Comparison of ENCODE assay signal across 11 cellular contexts in the genomic region with DNA sequence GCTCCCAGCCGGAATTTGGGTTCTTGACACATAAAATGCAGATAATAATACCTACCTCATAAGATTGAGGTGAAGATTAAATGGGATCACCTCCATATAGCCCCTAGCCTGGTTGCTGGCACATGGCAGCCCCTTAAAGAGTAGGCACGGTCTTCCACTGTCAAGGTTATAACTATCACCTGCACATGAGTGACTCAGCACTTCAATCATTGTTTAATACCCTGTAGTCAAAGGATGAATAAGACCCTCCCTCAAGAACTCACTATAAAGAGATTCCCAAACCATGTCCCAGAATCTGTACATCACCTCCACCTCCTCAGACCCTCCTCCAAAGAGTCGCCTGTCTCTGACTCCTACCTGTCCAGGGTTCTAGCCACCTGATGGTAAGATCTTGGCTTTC. TPM values are rescaled to one million over a fixed set of nuclear protein-coding genes. Genes with fewer than 3 reads are reported as not detected.
DNase-seq lines count a peak whose midpoint lies in the region; ATAC-seq and TF ChIP-seq lines count a peak whose summit lies in the region.
"Had no signal": no experiment of that assay in that cellular context is flagged by ENCODE, and none has a peak within 500 bp of the region (broad histone marks: within the 10 kb centered on the region; RNA-seq: fewer than 3 reads in every experiment).

No MANE protein-coding gene starts in this region.

- H3K4me3 Mint-ChIP-seq in activated CD8-positive, alpha-beta T cell treated with anti-CD3 and anti-CD28 coated beads for 36 hours = no peak overlapping the region
- no peak overlapping the region for H3K4me3 Mint-ChIP-seq in activated CD8-positive, alpha-beta T cell treated with anti-CD3 and anti-CD28 coated beads, Interleukin-2, amount 10 ng/mL, durations not matched to agents 7 days and 5 days
- H3K4me3 Mint-ChIP-seq in effector memory CD8-positive, alpha-beta T cell = no peak overlapping the region

- no peaks in the 10 kb centered on the region for H3K9me3 Mint-ChIP-seq in activated CD8-positive, alpha-beta T cell treated with anti-CD3 and anti-CD28 coated beads for 36 hours
- no peaks in the 10 kb centered on the region for H3K9me3 Mint-ChIP-seq in activated CD8-positive, alpha-beta T cell treated with anti-CD3 and anti-CD28 coated beads, Interleukin-2, amount 10 ng/mL, durations not matched to agents 7 days and 5 days (ENCODE audit: insufficient read depth)
- H3K9me3 Mint-ChIP-seq in effector memory CD8-positive, alpha-beta T cell = no peaks in the 10 kb centered on the region

- POLR2A ChIA-PET in activated CD8-positive, alpha-beta T cell treated with anti-CD3 and anti-CD28 coated beads for 36 hours (lab: Charles Lee) = interaction anchor here (1.0 to 3.9 kb wide), 4 partner anchors 9 to 12 kb away, joined by 3 to 30 read pairs (median 14); no protein-coding TSS in a partner anchor
- POLR2A ChIA-PET in activated CD8-positive, alpha-beta T cell treated with anti-CD3 and anti-CD28 coated beads, Interleukin-2, amount 10 ng/mL, durations not matched to agents 7 days and 5 days (lab: Charles Lee) = interaction anchor here (1.1 kb wide), 1 partner anchor 19 kb away, joined by 3 read pairs; no protein-coding TSS in a partner anchor

- H3K9me3 ChIP-seq in subcutaneous abdominal adipose tissue (ENCODE audit: control insufficient read depth in 5 of 5, low read length in 5 of 5) (no peaks in the 10 kb centered on the region), Peyer's patch (no peaks in the 10 kb centered on the region)
- H3K9me3 ChIP-seq: HAP-1, mucosa of descending colon had no signal

- peaks cover 29 to 79% (median 58%) of the 10 kb centered on the region in 5 donors for H3K4me1 ChIP-seq in subcutaneous abdominal adipose tissue (ENCODE audit: control insufficient read depth in 5 of 5, insufficient read depth in 5 of 5, low read length in 5 of 5)
- H3K4me1 ChIP-seq in Peyer's patch = peaks cover 10 to 42% (median 14%) of the 10 kb centered on the region in 4 donors

- no peaks in the 10 kb centered on the region for H3K36me3 Mint-ChIP-seq in activated CD8-positive, alpha-beta T cell treated with anti-CD3 and anti-CD28 coated beads for 36 hours (ENCODE audit: low read depth)
- no peaks in the 10 kb centered on the region for H3K36me3 Mint-ChIP-seq in activated CD8-positive, alpha-beta T cell treated with anti-CD3 and anti-CD28 coated beads, Interleukin-2, amount 10 ng/mL, durations not matched to agents 7 days and 5 days (ENCODE audit: low read depth)
- H3K36me3 Mint-ChIP-seq in effector memory CD8-positive, alpha-beta T cell (ENCODE audit: insufficient read depth) = peaks cover 35% of the 10 kb centered on the region

- H3K27ac ChIP-seq in subcutaneous abdominal adipose tissue (ENCODE audit: low read depth, low read length) (peak overlapping the region; percentile 98), Peyer's patch (peak overlapping the region in 1 of 4 donors; percentile 10)

- CTCF ChIA-PET in activated CD8-positive, alpha-beta T cell treated with anti-CD3 and anti-CD28 coated beads for 36 hours (lab: Charles Lee) = interaction anchor here (0.7 to 7.1 kb wide), 7 partner anchors 9 to 24 kb away, joined by 3 to 76 read pairs (median 8); no protein-coding TSS in a partner anchor
- CTCF ChIA-PET in activated CD8-positive, alpha-beta T cell treated with anti-CD3 and anti-CD28 coated beads, Interleukin-2, amount 10 ng/mL, durations not matched to agents 7 days and 5 days (lab: Charles Lee) = interaction anchor here (2.9 kb wide), 1 partner anchor 11 kb away, joined by 38 read pairs; no protein-coding TSS in a partner anchor

- peak overlapping the region; percentile 5 for H3K27ac Mint-ChIP-seq in activated CD8-positive, alpha-beta T cell treated with anti-CD3 and anti-CD28 coated beads for 36 hours
- H3K27ac Mint-ChIP-seq in activated CD8-positive, alpha-beta T cell treated with anti-CD3 and anti-CD28 coated beads, Interleukin-2, amount 10 ng/mL, durations not matched to agents 7 days and 5 days = no peak overlapping the region
- H3K27ac Mint-ChIP-seq in effector memory CD8-positive, alpha-beta T cell = peak overlapping the region; percentile 99 to 100

- H3K4me3 ChIP-seq in subcutaneous abdominal adipose tissue (ENCODE audit: low read depth in 1 of 5, low read length in 5 of 5) (no peak overlapping the region), Peyer's patch (no peak overlapping the region)
- H3K4me3 ChIP-seq: HAP-1, mucosa of descending colon had no signal

- no peak for DNase-seq in activated CD8-positive, alpha-beta T cell treated with anti-CD3 and anti-CD28 coated beads for 36 hours
- DNase-seq in activated CD8-positive, alpha-beta T cell treated with anti-CD3 and anti-CD28 coated beads, Interleukin-2, amount 10 ng/mL, durations not matched to agents 7 days and 5 days = no peak
- no peak for DNase-seq in effector memory CD8-positive, alpha-beta T cell
- DNase-seq in Peyer's patch = no peak
- DNase-seq: aorta, mucosa of descending colon, NCI-H1694 treated with DMSO at 0.1 percent for 48 hours, T-helper 2 cell had no signal

- H3K9ac ChIP-seq in subcutaneous abdominal adipose tissue (ENCODE audit: low read length in 5 of 5) = peak overlapping the region in 2 of 5 donors; percentile 4 to 41

- H3K27me3 Mint-ChIP-seq in activated CD8-positive, alpha-beta T cell treated with anti-CD3 and anti-CD28 coated beads for 36 hours = peaks cover 5% of the 10 kb centered on the region
- peaks cover 36% of the 10 kb centered on the region for H3K27me3 Mint-ChIP-seq in activated CD8-positive, alpha-beta T cell treated with anti-CD3 and anti-CD28 coated beads, Interleukin-2, amount 10 ng/mL, durations not matched to agents 7 days and 5 days (ENCODE audit: low read depth)
- H3K27me3 Mint-ChIP-seq in effector memory CD8-positive, alpha-beta T cell = no peaks in the 10 kb centered on the region

- no peak for ATAC-seq in activated CD8-positive, alpha-beta T cell treated with anti-CD3 and anti-CD28 coated beads for 36 hours
- ATAC-seq in activated CD8-positive, alpha-beta T cell treated with anti-CD3 and anti-CD28 coated beads, Interleukin-2, amount 10 ng/mL, durations not matched to agents 7 days and 5 days = no peak
- ATAC-seq in effector memory CD8-positive, alpha-beta T cell (replicated peaks) = no peak
- no peak for ATAC-seq in GM18867 (IDR thresholded peaks at IDR 0.05; ENCODE audit: unreplicated experiment)
- ATAC-seq: mucosa of descending colon had no signal

- H3K4me1 Mint-ChIP-seq in activated CD8-positive, alpha-beta T cell treated with anti-CD3 and anti-CD28 coated beads for 36 hours (ENCODE audit: low read depth) = peaks cover 55% of the 10 kb centered on the region
- peaks cover 32% of the 10 kb centered on the region for H3K4me1 Mint-ChIP-seq in activated CD8-positive, alpha-beta T cell treated with anti-CD3 and anti-CD28 coated beads, Interleukin-2, amount 10 ng/mL, durations not matched to agents 7 days and 5 days (ENCODE audit: low read depth)
- peaks cover 21 to 29% of the 10 kb centered on the region in 2 donors for H3K4me1 Mint-ChIP-seq in effector memory CD8-positive, alpha-beta T cell (ENCODE audit: low read depth in 2 of 2)

- H3K27me3 ChIP-seq in subcutaneous abdominal adipose tissue (ENCODE audit: control insufficient read depth in 5 of 5, insufficient read depth in 4 of 5, low read length in 5 of 5) (no peaks in the 10 kb centered on the region), Peyer's patch (no peaks in the 10 kb centered on the region)

- no peak for TF ChIP-seq CTCF in activated CD8-positive, alpha-beta T cell treated with anti-CD3 and anti-CD28 coated beads for 36 hours (IDR thresholded peaks at IDR 0.05)
- no peak for TF ChIP-seq CTCF in Peyer's patch (IDR thresholded peaks at IDR 0.05)

- intact Hi-C loops in activated CD8-positive, alpha-beta T cell treated with anti-CD3 and anti-CD28 coated beads for 36 hours (cut with micrococcal nuclease) = no loop called here

- no peak for TF ChIP-seq POLR2A in Peyer's patch (IDR thresholded peaks at IDR 0.05)

- no peaks in the 10 kb centered on the region for H3K36me3 ChIP-seq in subcutaneous abdominal adipose tissue (ENCODE audit: control insufficient read depth in 5 of 5, insufficient read depth in 5 of 5, low read length in 5 of 5)
- H3K36me3 ChIP-seq in Peyer's patch = no peaks in the 10 kb centered on the region

RNA-seq across cellular contexts. Expression of gene LMNA, which starts 6.5 kb away (rescaled TPM):
- total RNA-seq in activated CD8-positive, alpha-beta T cell treated with anti-CD3 and anti-CD28 coated beads for 36 hours = 10 to 100 TPM; 51.8 to 56.6 TPM
- 10 to 100 TPM in 1 of 2 experiments, 1 to 10 TPM in 1; 8.5 to 10.3 TPM for total RNA-seq in activated CD8-positive, alpha-beta T cell treated with anti-CD3 and anti-CD28 coated beads, Interleukin-2, amount 10 ng/mL, durations not matched to agents 7 days and 5 days
- 100 to 1,000 TPM; 201 to 295 (median 211) TPM for total RNA-seq in Peyer's patch

RNA-seq across cellular contexts. Expression of gene MEX3A, which starts 25.8 kb away (rescaled TPM):
- under 1 TPM; 0.45 to 0.83 TPM for total RNA-seq in activated CD8-positive, alpha-beta T cell treated with anti-CD3 and anti-CD28 coated beads for 36 hours
- under 1 TPM; 0.05 TPM for total RNA-seq in activated CD8-positive, alpha-beta T cell treated with anti-CD3 and anti-CD28 coated beads, Interleukin-2, amount 10 ng/mL, durations not matched to agents 7 days and 5 days
- total RNA-seq in Peyer's patch = 1 to 10 TPM in 1 of 4 donors, under 1 TPM in 1, not detected in 2; 0.80 to 2.1 TPM

RNA-seq across cellular contexts. Expression of gene SEMA4A, which starts 45.3 kb away (rescaled TPM):
- total RNA-seq in activated CD8-positive, alpha-beta T cell treated with anti-CD3 and anti-CD28 coated beads for 36 hours = 10 to 100 TPM; 23.8 to 24.7 TPM
- 10 to 100 TPM; 16.8 to 17.8 TPM for total RNA-seq in activated CD8-positive, alpha-beta T cell treated with anti-CD3 and anti-CD28 coated beads, Interleukin-2, amount 10 ng/mL, durations not matched to agents 7 days and 5 days
- 10 to 100 TPM in 1 of 4 donors, 1 to 10 TPM in 3; 1.5 to 19.0 (median 3.2) TPM for total RNA-seq in Peyer's patch

RNA-seq across cellular contexts. Expression of gene RAB25, which starts 47.1 kb away (rescaled TPM):
- total RNA-seq in activated CD8-positive, alpha-beta T cell treated with anti-CD3 and anti-CD28 coated beads for 36 hours = under 1 TPM; 0.49 to 0.63 TPM
- under 1 TPM in 1 of 2 experiments, not detected in 1; 0.50 TPM for total RNA-seq in activated CD8-positive, alpha-beta T cell treated with anti-CD3 and anti-CD28 coated beads, Interleukin-2, amount 10 ng/mL, durations not matched to agents 7 days and 5 days
- total RNA-seq in Peyer's patch = 100 to 1,000 TPM in 3 of 4 donors, 10 to 100 TPM in 1; 96.6 to 188 (median 146) TPM
- total RNA-seq: aorta had no signal

RNA-seq across cellular contexts. Expression of gene LAMTOR2, which starts 53.5 kb away (rescaled TPM):
- total RNA-seq in activated CD8-positive, alpha-beta T cell treated with anti-CD3 and anti-CD28 coated beads for 36 hours = 10 to 100 TPM; 48.9 to 49.4 TPM
- total RNA-seq in activated CD8-positive, alpha-beta T cell treated with anti-CD3 and anti-CD28 coated beads, Interleukin-2, amount 10 ng/mL, durations not matched to agents 7 days and 5 days = 10 to 100 TPM; 72.4 to 74.1 TPM
- 10 to 100 TPM; 40.4 to 75.5 (median 54.1) TPM for total RNA-seq in Peyer's patch

Comparison
In these comparisons a context has a peak if more than half of its experiments do, and no peak if none do; other contexts are left out.
1. RNA of gene LMNA, which starts 6.5 kb away (total RNA-seq): 201 to 295 TPM in Peyer's patch and 51.8 to 56.6 TPM in activated CD8-positive, alpha-beta T cell treated with anti-CD3 and anti-CD28 coated beads for 36 hours; 8.5 to 10.3 TPM in activated CD8-positive, alpha-beta T cell treated with anti-CD3 and anti-CD28 coated beads, Interleukin-2, amount 10 ng/mL, durations not matched to agents 7 days and 5 days; every median in the first group is over 4 times any median in the second.